Comparison of ENCODE assay signal across 1 cellular context in genomic region chr17:73622381-73622780, GRCh38.
TF ChIP-seq lines count a peak whose summit lies in the region.

No MANE protein-coding gene starts in this region.

TF ChIP-seq in HepG2, 621 proteins besides CTCF, POLR2A, EP300 and RAD21 (continued from another document):
- TF ChIP-seq ZBTB10 (CRISPR knock-in tag; IDR thresholded peaks at IDR 0.05; ENCODE audit: borderline replicate concordance): no peak
- TF ChIP-seq ARNT (IDR thresholded peaks at IDR 0.05): no peak
- TF ChIP-seq FOXK1 (CRISPR knock-in tag; IDR thresholded peaks at IDR 0.05; ENCODE audit: borderline replicate concordance, low read depth): no peak
- TF ChIP-seq NFATC3 (CRISPR knock-in tag; IDR thresholded peaks at IDR 0.05): no peak
- no peak for TF ChIP-seq PAWR (CRISPR knock-in tag; IDR thresholded peaks at IDR 0.05; ENCODE audit: borderline replicate concordance)
- TF ChIP-seq ZNF280B (CRISPR knock-in tag; IDR thresholded peaks at IDR 0.05; ENCODE audit: borderline replicate concordance): no peak
- no peak for TF ChIP-seq ZNF776 (CRISPR knock-in tag; IDR thresholded peaks at IDR 0.05)
- no peak for TF ChIP-seq ELF1 (CRISPR knock-in tag; IDR thresholded peaks at IDR 0.05)
- no peak for TF ChIP-seq RNF219 (CRISPR knock-in tag; IDR thresholded peaks at IDR 0.05)
- TF ChIP-seq ZNF615 (CRISPR knock-in tag; IDR thresholded peaks at IDR 0.05; ENCODE audit: borderline replicate concordance): no peak
- no peak for TF ChIP-seq THAP7 (CRISPR knock-in tag; IDR thresholded peaks at IDR 0.05)
- TF ChIP-seq HNRNPLL (IDR thresholded peaks at IDR 0.05; ENCODE audit: low read depth, low read length, poor library complexity, severe bottlenecking): no peak
- TF ChIP-seq ZBTB42 (CRISPR knock-in tag; IDR thresholded peaks at IDR 0.05): no peak
